8 cellular contexts compared by ENCODE assay signal in genomic region chr1:43453442-43454269, GRCh38. TPM values are rescaled to one million over a fixed set of nuclear protein-coding genes. Genes with fewer than 3 reads are reported as not detected.
DNase-seq lines count a peak whose midpoint lies in the region; TF ChIP-seq lines count a peak whose summit lies in the region.

A gene with protein sequence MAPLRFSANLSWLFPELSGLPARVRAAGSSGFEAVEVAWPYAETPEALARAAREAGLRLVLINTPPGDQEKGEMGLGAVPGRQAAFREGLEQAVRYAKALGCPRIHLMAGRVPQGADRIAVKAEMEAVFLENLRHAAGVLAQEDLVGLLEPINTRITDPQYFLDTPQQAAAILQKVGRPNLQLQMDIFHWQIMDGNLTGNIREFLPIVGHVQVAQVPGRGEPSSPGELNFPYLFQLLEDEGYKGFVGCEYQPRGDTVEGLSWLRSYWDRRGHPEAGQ (minus strand): TSS chr1:43453931. CDS start chr1:43453793, 138 bp downstream.

- H3K27ac ChIP-seq in PC-9: peak within 1 kb of the TSS; percentile 70

- H3K4me1 ChIP-seq in PC-9 (replicated peaks; ENCODE audit: insufficient read depth) (peaks cover 11% of the 10 kb centered on the region), HAP-1 (no peaks in the 10 kb centered on the region)

- CTCF ChIA-PET in PC-9 (lab: Charles Lee): interaction anchor here (0.5 to 0.7 kb wide), 4 partner anchors 26 to 337 kb away, joined by 3 to 8 read pairs (median 5); partner anchors contain the start of gene PTPRF

- H3K27me3 ChIP-seq in PC-9 (ENCODE audit: insufficient read depth, low read depth) (no peaks in the 10 kb centered on the region), HAP-1 (ENCODE audit: low read depth) (peaks cover 6% of the 10 kb centered on the region)

- peak within 1 kb of the TSS; percentile 97 for H3K4me2 ChIP-seq in PC-9

- no peaks in the 10 kb centered on the region for H3K9me2 ChIP-seq in PC-9 (ENCODE audit: insufficient read depth)

- peaks cover 28% of the 10 kb centered on the region for H3F3A ChIP-seq in PC-9 (ENCODE audit: insufficient read depth, low read depth)

- H3K4me3 ChIP-seq in PC-9 (peak within 1 kb of the TSS; percentile 71), HAP-1 (no peak within 1 kb of the TSS)

- DNase-seq in DMS153 treated with DMSO at 0.1 percent for 48 hours (lab: John Stamatoyannopoulos, UW; ENCODE audit: unreplicated experiment): peak; percentile 87
- DNase-seq in HS-5 (ENCODE audit: low read depth): peak; percentile 65
- peak; percentile 75 to 84 for DNase-seq in PC-9
- peak; percentile 39 to 50 for DNase-seq in activated T-helper 1 cell treated with anti-CD3 and anti-CD28 coated beads, Interleukin-2, amount 50 U/mL, for 16 hours (ENCODE audit: low read depth in 1 of 2, low spot score in 1 of 2)
- peak; percentile 80 for DNase-seq in fibroblast of gingiva (ENCODE audit: low read depth)
- DNase-seq in myocyte (ENCODE audit: low read depth): peak; percentile 84
- DNase-seq in stimulated activated CD8-positive, alpha-beta memory T cell treated with anti-CD3 and anti-CD28 coated beads, Interleukin-7, amount 100 ng/mL, for 48 hours (ENCODE audit: extremely low read depth in 1 of 2, low read depth in 1 of 2): peak; percentile 36 to 63
- no peak for DNase-seq in HAP-1 (ENCODE audit: low spot score in 2 of 2)

- 0 out of 2 replicates have a peak, but pooled peaks cover 4% of the 10 kb centered on the region for H3K79me2 ChIP-seq in PC-9 (ENCODE audit: low read depth)

- in situ Hi-C loops in HAP-1 (cut with MboI; ENCODE audit: low sequenced_read_pairs): no loop called here

- H4K20me1 ChIP-seq in PC-9 (ENCODE audit: insufficient read depth): no peaks in the 10 kb centered on the region

- intact Hi-C loops in PC-9 (cut with micrococcal nuclease; ENCODE audit: unreplicated experiment): loop anchor here (1.0 to 10.0 kb wide), 2 partner anchors 73 to 581 kb away; partner anchors contain the start of gene SLC6A9

- H2AFZ ChIP-seq in PC-9: peak within 1 kb of the TSS; percentile 73

- H3K9me3 ChIP-seq in PC-9 (ENCODE audit: insufficient read depth, low read depth) (no peaks in the 10 kb centered on the region), HAP-1 (no peaks in the 10 kb centered on the region)

- no peak for TF ChIP-seq CTCF in PC-9 (conservative IDR thresholded peaks at IDR 0.05)

- H3K36me3 ChIP-seq in PC-9 (ENCODE audit: low read depth) (peaks cover 11% of the 10 kb centered on the region; the same call in 1 of the 2 replicates), HAP-1 (replicated peaks) (peaks cover 18% of the 10 kb centered on the region)

- no TSS peak for BruUV-seq in PC-9 (replicated peaks; lab: Mats Ljungman, UMichigan)

- POLR2A ChIA-PET in PC-9 (lab: Charles Lee; ENCODE audit: unreplicated experiment): interaction anchor here (0.6 to 1.1 kb wide), 9 partner anchors 9 to 770 kb away, joined by 3 to 8 read pairs (median 4); no protein-coding TSS in a partner anchor

RNA-seq across cellular contexts. Expression of the gene that starts here (rescaled TPM):
- 43.5 and 46.6 TPM in 2 replicates for total RNA-seq in PC-9 (2021)
- 8.7 and 12.4 TPM in 2 replicates for total RNA-seq in myocyte
- polyA plus RNA-seq in myocyte (2012): 17.7 TPM

Comparison
In these comparisons a context has a peak if more than half of its experiments do, and no peak if none do; other contexts are left out.
1. DNase-seq: peak in DMS153 treated with DMSO at 0.1 percent for 48 hours (single experiment), HS-5 (single experiment), PC-9 (2 of 2), activated T-helper 1 cell treated with anti-CD3 and anti-CD28 coated beads, Interleukin-2, amount 50 U/mL, for 16 hours (2 of 2), fibroblast of gingiva (single experiment), myocyte (single experiment) and stimulated activated CD8-positive, alpha-beta memory T cell treated with anti-CD3 and anti-CD28 coated beads, Interleukin-7, amount 100 ng/mL, for 48 hours (2 of 2); none in HAP-1 (0 of 2).